9 cellular contexts compared by ENCODE assay signal in the genomic region with DNA sequence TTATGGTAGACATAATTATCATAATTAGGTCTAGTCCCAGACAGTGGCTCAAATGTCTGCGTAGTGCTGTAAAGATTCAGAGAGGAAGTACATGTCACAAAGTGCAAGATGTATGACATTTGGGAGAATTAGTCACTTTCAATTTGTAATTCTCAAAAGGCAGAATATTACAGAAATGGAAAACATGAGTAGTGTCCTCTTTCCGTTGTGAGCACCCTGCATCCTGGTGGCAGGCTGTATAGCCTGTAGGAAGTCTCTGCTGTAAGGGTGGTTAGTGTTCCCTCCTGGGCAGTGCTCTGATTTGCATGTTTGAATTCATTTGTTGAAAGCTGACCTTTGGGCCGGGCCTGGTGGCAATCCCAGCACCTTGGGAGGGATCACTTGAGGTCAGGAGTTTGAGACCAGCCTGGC. TPM values are rescaled to one million over a fixed set of nuclear protein-coding genes. Genes with fewer than 3 reads are reported as not detected.
A peak's percentile ranks its signal among the peaks of the same experiment; 100 is the strongest.
DNase-seq lines count a peak whose midpoint lies in the region; ATAC-seq and TF ChIP-seq lines count a peak whose summit lies in the region.
"Had no signal": no experiment of that assay in that cellular context is flagged by ENCODE, and none has a peak within 500 bp of the region (broad histone marks: within the 10 kb centered on the region; RNA-seq: fewer than 3 reads in every experiment).

No MANE protein-coding gene starts in this region.

- peak; percentile 93 to 98 for ATAC-seq in activated naive CD4-positive, alpha-beta T cell treated with anti-CD3 and anti-CD28 coated beads, Interleukin-2, amount 50 U/mL, for 72 hours
- ATAC-seq in HG02852 (IDR thresholded peaks at IDR 0.05; ENCODE audit: unreplicated experiment): peak; percentile 88
- ATAC-seq in PC-3: peak; percentile 73
- peak; percentile 96 for ATAC-seq in stimulated activated naive CD8-positive, alpha-beta T cell treated with anti-CD3 and anti-CD28 coated beads, Interleukin-15, Interleukin-2, amounts not matched to agents 100 U/mL and 50 U/mL, for 24 hours

- no peak overlapping the region for H3K27ac ChIP-seq in PC-3 (ENCODE audit: low read length)
- H3K27ac ChIP-seq in substantia nigra (ENCODE audit: low read depth, low read length, poor library complexity, severe bottlenecking): no peak overlapping the region

- POLR2A ChIA-PET in PC-3 (lab: Charles Lee; ENCODE audit: unreplicated experiment): no interaction called here

- H3K27me3 ChIP-seq in PC-3 (ENCODE audit: low read length): no peaks in the 10 kb centered on the region

- H3K27me3 Mint-ChIP-seq in activated naive CD4-positive, alpha-beta T cell treated with anti-CD3 and anti-CD28 coated beads, Interleukin-2, amount 10 ng/mL, durations not matched to agents 7 days and 5 days: no peaks in the 10 kb centered on the region
- no peaks in the 10 kb centered on the region for H3K27me3 Mint-ChIP-seq in progenitor cell of endocrine pancreas

- H3K79me2 ChIP-seq in PC-3 (ENCODE audit: low read length): no peaks in the 10 kb centered on the region

- H2AFZ ChIP-seq in PC-3 (ENCODE audit: low read length): no peak overlapping the region

- H3K27ac Mint-ChIP-seq in activated naive CD4-positive, alpha-beta T cell treated with anti-CD3 and anti-CD28 coated beads, Interleukin-2, amount 50 U/mL, for 72 hours: peak overlapping the region; percentile 16 to 94
- no peak overlapping the region for H3K27ac Mint-ChIP-seq in activated naive CD4-positive, alpha-beta T cell treated with anti-CD3 and anti-CD28 coated beads, Interleukin-2, amount 10 ng/mL, durations not matched to agents 7 days and 5 days
- H3K27ac Mint-ChIP-seq in progenitor cell of endocrine pancreas: no peak overlapping the region

- no peak overlapping the region for H3K4me3 ChIP-seq in PC-3 (ENCODE audit: low read length)

- no peaks in the 10 kb centered on the region for H3K4me1 Mint-ChIP-seq in activated naive CD4-positive, alpha-beta T cell treated with anti-CD3 and anti-CD28 coated beads, Interleukin-2, amount 10 ng/mL, durations not matched to agents 7 days and 5 days
- peaks cover 14% of the 10 kb centered on the region for H3K4me1 Mint-ChIP-seq in progenitor cell of endocrine pancreas (ENCODE audit: low read depth)

- H3K9me3 ChIP-seq in PC-3 (ENCODE audit: low read length): no peaks in the 10 kb centered on the region

- no peak overlapping the region for H3K9ac ChIP-seq in PC-3 (ENCODE audit: low read length)

- no peaks in the 10 kb centered on the region for H3K9me2 ChIP-seq in PC-3 (replicated peaks; ENCODE audit: low read length)

- H3F3A ChIP-seq in PC-3 (ENCODE audit: low read length, unreplicated experiment): no peaks in the 10 kb centered on the region

- no peak overlapping the region for H3K4me3 Mint-ChIP-seq in activated naive CD4-positive, alpha-beta T cell treated with anti-CD3 and anti-CD28 coated beads, Interleukin-2, amount 10 ng/mL, durations not matched to agents 7 days and 5 days
- H3K4me3 Mint-ChIP-seq in progenitor cell of endocrine pancreas (ENCODE audit: low read depth): no peak overlapping the region

- CTCF ChIA-PET in activated naive CD4-positive, alpha-beta T cell treated with anti-CD3 and anti-CD28 coated beads, Interleukin-2, amount 10 ng/mL, durations not matched to agents 7 days and 5 days (lab: Charles Lee): no interaction called here
- CTCF ChIA-PET in PC-3 (lab: Charles Lee): no interaction called here

- intact Hi-C loops in PC-3 (cut with micrococcal nuclease): no loop called here

- H3K36me3 ChIP-seq in PC-3 (ENCODE audit: low read depth, low read length): no peaks in the 10 kb centered on the region

- no TSS peak for BruUV-seq in PC-3 (replicated peaks; lab: Mats Ljungman, UMichigan)

- peaks cover 5 to 6% of the 10 kb centered on the region in 2 donors for H3K9me3 Mint-ChIP-seq in activated naive CD4-positive, alpha-beta T cell treated with anti-CD3 and anti-CD28 coated beads, Interleukin-2, amount 50 U/mL, for 72 hours
- no peaks in the 10 kb centered on the region for H3K9me3 Mint-ChIP-seq in activated naive CD4-positive, alpha-beta T cell treated with anti-CD3 and anti-CD28 coated beads, Interleukin-2, amount 10 ng/mL, durations not matched to agents 7 days and 5 days
- H3K9me3 Mint-ChIP-seq in progenitor cell of endocrine pancreas (ENCODE audit: low read depth): no peaks in the 10 kb centered on the region

- H3K4me2 ChIP-seq in PC-3 (ENCODE audit: low read length): no peak overlapping the region

- H4K20me1 ChIP-seq in PC-3 (ENCODE audit: low read length): no peaks in the 10 kb centered on the region

- TF ChIP-seq CTCF in PC-3 (conservative IDR thresholded peaks at IDR 0.05; ENCODE audit: low read depth, low read length): no peak
- no peak for TF ChIP-seq CTCF in progenitor cell of endocrine pancreas (IDR thresholded peaks at IDR 0.05; ENCODE audit: unreplicated experiment)

- DNase-seq in activated naive CD4-positive, alpha-beta T cell treated with anti-CD3 and anti-CD28 coated beads, Interleukin-2, amount 50 U/mL, for 72 hours (ENCODE audit: low spot score in 2 of 2): peak in 1 of 2 donors; percentile 19
- DNase-seq in activated naive CD4-positive, alpha-beta T cell treated with anti-CD3 and anti-CD28 coated beads, Interleukin-2, amount 10 ng/mL, durations not matched to agents 7 days and 5 days: no peak
- DNase-seq in PC-3 (no peak), progenitor cell of endocrine pancreas (ENCODE audit: low spot score, unreplicated experiment) (no peak), substantia nigra (lab: John Stamatoyannopoulos, UW) (no peak)
- DNase-seq in stimulated activated naive CD8-positive, alpha-beta T cell treated with anti-CD3 and anti-CD28 coated beads, Interleukin-15, Interleukin-2, amounts not matched to agents 100 U/mL and 50 U/mL, for 24 hours: peak; percentile 39
- no peak for DNase-seq in effector CD4-positive, alpha-beta T cell
- DNase-seq: DND-41 had no signal

- peaks cover 0 to 7% of the 10 kb centered on the region in 2 donors for H3K36me3 Mint-ChIP-seq in activated naive CD4-positive, alpha-beta T cell treated with anti-CD3 and anti-CD28 coated beads, Interleukin-2, amount 50 U/mL, for 72 hours
- no peaks in the 10 kb centered on the region for H3K36me3 Mint-ChIP-seq in activated naive CD4-positive, alpha-beta T cell treated with anti-CD3 and anti-CD28 coated beads, Interleukin-2, amount 10 ng/mL, durations not matched to agents 7 days and 5 days
- peaks cover 14% of the 10 kb centered on the region for H3K36me3 Mint-ChIP-seq in progenitor cell of endocrine pancreas (ENCODE audit: insufficient read depth)

- peaks cover 3% of the 10 kb centered on the region; the same call in 1 of the 2 replicates for H3K4me1 ChIP-seq in PC-3 (ENCODE audit: insufficient read depth, low read length)

RNA-seq across cellular contexts. Expression of gene CDK14, which starts 17.0 kb away (rescaled TPM):
- under 1 TPM; 0.05 to 0.80 TPM for total RNA-seq in activated naive CD4-positive, alpha-beta T cell treated with anti-CD3 and anti-CD28 coated beads, Interleukin-2, amount 50 U/mL, for 72 hours
- total RNA-seq in PC-3 (2014; rRNA removed) (6.6 and 8.2 TPM in 2 replicates), progenitor cell of endocrine pancreas (116 and 117 TPM in 2 replicates)

Comparison
In these comparisons a context has a peak if more than half of its experiments do, and no peak if none do; other contexts are left out.
1. H3K27ac Mint-ChIP-seq: peak in activated naive CD4-positive, alpha-beta T cell treated with anti-CD3 and anti-CD28 coated beads, Interleukin-2, amount 50 U/mL, for 72 hours (2 of 2); none in activated naive CD4-positive, alpha-beta T cell treated with anti-CD3 and anti-CD28 coated beads, Interleukin-2, amount 10 ng/mL, durations not matched to agents 7 days and 5 days (single experiment) and progenitor cell of endocrine pancreas (single experiment).
2. RNA of gene CDK14, which starts 17.0 kb away (total RNA-seq): 116 to 117 TPM in progenitor cell of endocrine pancreas; 6.6 to 8.2 TPM in PC-3 and 0.05 to 0.80 TPM in activated naive CD4-positive, alpha-beta T cell treated with anti-CD3 and anti-CD28 coated beads, Interleukin-2, amount 50 U/mL, for 72 hours; every median in the first group is over 10 times any median in the second.
3. Peak in every context shown above with its lines, with median percentiles within 50 percentile points of each other: ATAC-seq.